In genomic region chr11:60910281-60910687, GRCh38 we compare ENCODE assay signal across 11 cellular contexts. TPM values are rescaled to one million over a fixed set of nuclear protein-coding genes. Genes with fewer than 3 reads are reported as not detected.
DNase-seq lines count a peak whose midpoint lies in the region; ATAC-seq and TF ChIP-seq lines count a peak whose summit lies in the region.
"Had no signal": no experiment of that assay in that cellular context is flagged by ENCODE, and none has a peak within 500 bp of the region (broad histone marks: within the 10 kb centered on the region; RNA-seq: fewer than 3 reads in every experiment).

No MANE protein-coding gene starts in this region.

- H3K9me3 Mint-ChIP-seq in MCF 10A (ENCODE audit: unreplicated experiment) = no peaks in the 10 kb centered on the region

- intact Hi-C loops in MCF 10A (cut with micrococcal nuclease) = loop anchor here (10.0 kb wide), 1 partner anchor 255 kb away; the partner anchor contains the start of gene VPS37C

- CTCF ChIA-PET in MCF 10A (lab: Yijun Ruan, JAX) = interaction anchor here (0.7 kb wide), 1 partner anchor 13 kb away, joined by 3 read pairs; no protein-coding TSS in a partner anchor

- H3K9me2 ChIP-seq in DOHH2 (replicated peaks; ENCODE audit: control insufficient read depth, low read length) = no peaks in the 10 kb centered on the region

- H3K36me3 Mint-ChIP-seq in MCF 10A (ENCODE audit: insufficient read depth, unreplicated experiment) = no peaks in the 10 kb centered on the region

- H3F3A ChIP-seq in DOHH2 (ENCODE audit: control insufficient read depth, insufficient read depth) = peaks cover 11% of the 10 kb centered on the region

- ATAC-seq in GM19397 (IDR thresholded peaks at IDR 0.05; ENCODE audit: unreplicated experiment) (peak; percentile 27), HG03066 (IDR thresholded peaks at IDR 0.05; ENCODE audit: low read depth, unreplicated experiment) (peak; percentile 27)
- ATAC-seq: activated CD4-positive, alpha-beta T cell treated with anti-CD3 and anti-CD28 coated beads for 36 hours; body of pancreas had no signal

- H3K9me3 ChIP-seq in DOHH2 (ENCODE audit: control insufficient read depth, insufficient read depth, low read length) = peaks cover 11% of the 10 kb centered on the region
- H3K9me3 ChIP-seq: body of pancreas had no signal

- H3K27me3 ChIP-seq in DOHH2 (ENCODE audit: control insufficient read depth, low read length) = no peaks in the 10 kb centered on the region
- H3K27me3 ChIP-seq: body of pancreas had no signal

- peak overlapping the region; percentile 62 for H3K4me3 ChIP-seq in DOHH2 (ENCODE audit: low read length)
- H3K4me3 ChIP-seq: body of pancreas had no signal

- H3K4me2 ChIP-seq in DOHH2 (ENCODE audit: low read length) = peak overlapping the region; percentile 71

- H3K79me2 ChIP-seq in DOHH2 (ENCODE audit: control insufficient read depth, low read length) = peaks cover 23% of the 10 kb centered on the region

- H3K36me3 ChIP-seq in DOHH2 (ENCODE audit: control insufficient read depth, low read length) = peaks cover 15% of the 10 kb centered on the region

- POLR2A ChIA-PET in MCF 10A (lab: Yijun Ruan, JAX) = no interaction called here

- DNase-seq in OCI-M1 (lab: John Stamatoyannopoulos, UW) (peak; percentile 63), NCI-H526 (lab: John Stamatoyannopoulos, UW) (no peak), ecto neural progenitor cell (ENCODE audit: low spot score) (no peak), GM19238 (ENCODE audit: insufficient read length, low spot score) (no peak), MCF 10A (ENCODE audit: unreplicated experiment) (no peak)
- DNase-seq: activated CD4-positive, alpha-beta T cell treated with anti-CD3 and anti-CD28 coated beads for 36 hours; NCI-H510A treated with DMSO at 0.1 percent for 48 hours had no signal

- TF ChIP-seq CTCF in DOHH2 (IDR thresholded peaks at IDR 0.05; ENCODE audit: low read depth, low read length, poor library complexity, severe bottlenecking) (no peak), MCF 10A (IDR thresholded peaks at IDR 0.05; ENCODE audit: unreplicated experiment) (no peak)

- no TSS peak for BruUV-seq in MCF 10A (replicated peaks; lab: Mats Ljungman, UMichigan)

- no peak overlapping the region for H3K27ac Mint-ChIP-seq in MCF 10A (ENCODE audit: low read depth, unreplicated experiment)
- H3K27ac Mint-ChIP-seq: activated CD4-positive, alpha-beta T cell treated with anti-CD3 and anti-CD28 coated beads for 36 hours had no signal

- H3K27me3 Mint-ChIP-seq in MCF 10A (ENCODE audit: insufficient read depth, unreplicated experiment) = peaks cover 11% of the 10 kb centered on the region
- H3K27me3 Mint-ChIP-seq: activated CD4-positive, alpha-beta T cell treated with anti-CD3 and anti-CD28 coated beads for 36 hours had no signal

- peaks cover 51% of the 10 kb centered on the region for H3K4me1 ChIP-seq in DOHH2 (ENCODE audit: control insufficient read depth, low read length)

- peak overlapping the region; percentile 63 for H3K27ac ChIP-seq in DOHH2 (ENCODE audit: low read depth, low read length)

- peaks cover under 1% of the 10 kb centered on the region; the same call in 1 of the 2 replicates for H4K20me1 ChIP-seq in DOHH2 (ENCODE audit: control insufficient read depth, insufficient read depth, low read depth, low read length)

- H3K4me1 Mint-ChIP-seq in MCF 10A (ENCODE audit: insufficient read depth, unreplicated experiment) = peaks cover 8% of the 10 kb centered on the region

- no peak overlapping the region for H3K4me3 Mint-ChIP-seq in MCF 10A (ENCODE audit: unreplicated experiment)
- H3K4me3 Mint-ChIP-seq: activated CD4-positive, alpha-beta T cell treated with anti-CD3 and anti-CD28 coated beads for 36 hours had no signal

RNA-seq across cellular contexts. Expression of gene TMEM109, which starts 3.7 kb away (rescaled TPM):
- total RNA-seq in MCF 10A (2022) = 39.5 and 45.8 TPM in 2 replicates

RNA-seq across cellular contexts. Expression of gene PRPF19, which starts 3.9 kb away (rescaled TPM):
- 99.0 and 115 TPM in 2 replicates for total RNA-seq in MCF 10A (2022)

RNA-seq across cellular contexts. Expression of gene TMEM132A, which starts 14.0 kb away (rescaled TPM):
- total RNA-seq in MCF 10A (2022) = 20.5 and 22.5 TPM in 2 replicates

RNA-seq across cellular contexts. Expression of gene SLC15A3, which starts 41.7 kb away (rescaled TPM):
- total RNA-seq in MCF 10A (2022) = not detected in 2 replicates

RNA-seq across cellular contexts. Expression of gene ZP1, which starts 42.9 kb away (rescaled TPM):
- not detected in 2 replicates for total RNA-seq in MCF 10A (2022)
- total RNA-seq: activated CD4-positive, alpha-beta T cell treated with anti-CD3 and anti-CD28 coated beads for 36 hours; body of pancreas had no signal
